In the genomic region with DNA sequence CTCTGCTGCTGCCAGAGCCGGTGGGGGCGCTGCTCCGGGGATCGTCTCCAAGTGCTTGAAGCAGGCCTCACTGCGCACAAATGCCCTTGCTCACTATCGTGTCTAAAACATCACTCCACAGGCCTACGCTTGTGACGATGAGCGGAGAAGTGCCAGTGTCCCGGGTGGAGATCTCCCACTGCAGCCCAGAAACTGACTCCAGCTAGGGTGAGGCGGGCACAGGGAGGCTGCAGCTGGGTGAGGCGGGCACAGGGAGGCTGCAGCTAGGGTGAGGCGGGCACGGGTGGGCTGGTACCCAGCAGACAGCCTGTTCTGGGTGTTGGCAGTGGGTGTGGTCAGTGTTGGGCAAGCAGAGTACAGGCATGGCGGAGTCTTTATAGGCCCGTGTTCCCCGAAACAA, we compare ENCODE assay signal across 1 cellular context.
TF ChIP-seq lines count a peak whose summit lies in the region.

No MANE protein-coding gene starts in this region.

TF ChIP-seq in GM12878, 131 proteins besides CTCF, POLR2A, EP300 and RAD21:
- TF ChIP-seq ESRRA (IDR thresholded peaks at IDR 0.05; ENCODE audit: low read length) (no peak), CHD2 (IDR thresholded peaks at IDR 0.05; ENCODE audit: borderline replicate concordance, low read depth, low read length) (no peak), WRNIP1 (IDR thresholded peaks at IDR 0.05; ENCODE audit: borderline replicate concordance, low read depth, low read length) (no peak), NR2F1 (conservative IDR thresholded peaks at IDR 0.05) (no peak), CHD4 (IDR thresholded peaks at IDR 0.05) (no peak), BCL11A (IDR thresholded peaks at IDR 0.05; ENCODE audit: low read depth, low read length) (no peak), STAT1 (conservative IDR thresholded peaks at IDR 0.05) (no peak), ASH2L (IDR thresholded peaks at IDR 0.05; ENCODE audit: borderline replicate concordance, low read depth) (no peak), NFYA (IDR thresholded peaks at IDR 0.05; ENCODE audit: borderline replicate concordance, low read depth, low read length) (no peak), ATF7 (IDR thresholded peaks at IDR 0.05; ENCODE audit: low read depth) (no peak), SIN3A (IDR thresholded peaks at IDR 0.05; ENCODE audit: low read depth, low read length) (no peak)
- TF ChIP-seq, protein P1, sequence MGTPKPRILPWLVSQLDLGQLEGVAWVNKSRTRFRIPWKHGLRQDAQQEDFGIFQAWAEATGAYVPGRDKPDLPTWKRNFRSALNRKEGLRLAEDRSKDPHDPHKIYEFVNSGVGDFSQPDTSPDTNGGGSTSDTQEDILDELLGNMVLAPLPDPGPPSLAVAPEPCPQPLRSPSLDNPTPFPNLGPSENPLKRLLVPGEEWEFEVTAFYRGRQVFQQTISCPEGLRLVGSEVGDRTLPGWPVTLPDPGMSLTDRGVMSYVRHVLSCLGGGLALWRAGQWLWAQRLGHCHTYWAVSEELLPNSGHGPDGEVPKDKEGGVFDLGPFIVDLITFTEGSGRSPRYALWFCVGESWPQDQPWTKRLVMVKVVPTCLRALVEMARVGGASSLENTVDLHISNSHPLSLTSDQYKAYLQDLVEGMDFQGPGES (IDR thresholded peaks at IDR 0.05) = no peak
- TF ChIP-seq, protein P2, sequence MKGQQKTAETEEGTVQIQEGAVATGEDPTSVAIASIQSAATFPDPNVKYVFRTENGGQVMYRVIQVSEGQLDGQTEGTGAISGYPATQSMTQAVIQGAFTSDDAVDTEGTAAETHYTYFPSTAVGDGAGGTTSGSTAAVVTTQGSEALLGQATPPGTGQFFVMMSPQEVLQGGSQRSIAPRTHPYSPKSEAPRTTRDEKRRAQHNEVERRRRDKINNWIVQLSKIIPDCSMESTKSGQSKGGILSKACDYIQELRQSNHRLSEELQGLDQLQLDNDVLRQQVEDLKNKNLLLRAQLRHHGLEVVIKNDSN (IDR thresholded peaks at IDR 0.05; ENCODE audit: borderline replicate concordance, extremely low read length, insufficient read depth, low read depth, low read length) = no peak
